8 cellular contexts compared by ENCODE assay signal in genomic region chr13:50909605-50910482, GRCh38. TPM values are rescaled to one million over a fixed set of nuclear protein-coding genes. Genes with fewer than 3 reads are reported as not detected.
A peak's percentile ranks its signal among the peaks of the same experiment; 100 is the strongest.
DNase-seq lines count a peak whose midpoint lies in the region; ATAC-seq and TF ChIP-seq lines count a peak whose summit lies in the region.

TSS of gene RNASEH2B (plus strand) at chr13:50909791. CDS start at chr13:50910077, 286 bp downstream.

- TF ChIP-seq CTCF in Peyer's patch (IDR thresholded peaks at IDR 0.05) (peak in 2 of 6 experiments; percentile 1 to 8), natural killer cell (IDR thresholded peaks at IDR 0.05) (no peak)

- H3K27me3 Mint-ChIP-seq in natural killer cell (ENCODE audit: low read depth in 2 of 2), result no peaks in the 10 kb centered on the region
- H3K27me3 Mint-ChIP-seq in stimulated activated naive CD8-positive, alpha-beta T cell treated with anti-CD3 and anti-CD28 coated beads, Interleukin-15, Interleukin-2, amounts not matched to agents 100 ng/mL and 50 ng/mL, for 24 hours, result no peaks in the 10 kb centered on the region

- H3K9me3 ChIP-seq in Peyer's patch, result no peaks in the 10 kb centered on the region

- TF ChIP-seq POLR2A in Peyer's patch (IDR thresholded peaks at IDR 0.05), result peak; percentile 34 to 45

- H3K9me3 Mint-ChIP-seq in natural killer cell, result no peaks in the 10 kb centered on the region
- H3K9me3 Mint-ChIP-seq in stimulated activated naive CD8-positive, alpha-beta T cell treated with anti-CD3 and anti-CD28 coated beads, Interleukin-15, Interleukin-2, amounts not matched to agents 100 ng/mL and 50 ng/mL, for 24 hours, result no peaks in the 10 kb centered on the region

- intact Hi-C loops in natural killer cell (cut with micrococcal nuclease), result loop anchor here (2.0 to 10.0 kb wide), 8 partner anchors 17 to 1255 kb away; partner anchors contain the start of gene TRIM13

- H3K4me1 ChIP-seq in Peyer's patch, result peaks cover 0 to 13% (median 1%) of the 10 kb centered on the region in 4 donors

- peak within 1 kb of the TSS; percentile 83 to 94 for H3K27ac Mint-ChIP-seq in natural killer cell
- peak within 1 kb of the TSS; percentile 97 for H3K27ac Mint-ChIP-seq in stimulated activated naive CD8-positive, alpha-beta T cell treated with anti-CD3 and anti-CD28 coated beads, Interleukin-15, Interleukin-2, amounts not matched to agents 100 ng/mL and 50 ng/mL, for 24 hours

- H3K27me3 ChIP-seq in Peyer's patch, result no peaks in the 10 kb centered on the region

- peak within 1 kb of the TSS; percentile 82 to 90 (median 87) for H3K4me3 ChIP-seq in Peyer's patch

- no peaks in the 10 kb centered on the region for H3K36me3 ChIP-seq in Peyer's patch

- H3K4me3 Mint-ChIP-seq in natural killer cell, result peak within 1 kb of the TSS; percentile 79
- peak within 1 kb of the TSS; percentile 96 for H3K4me3 Mint-ChIP-seq in stimulated activated naive CD8-positive, alpha-beta T cell treated with anti-CD3 and anti-CD28 coated beads, Interleukin-15, Interleukin-2, amounts not matched to agents 100 ng/mL and 50 ng/mL, for 24 hours

- H3K36me3 Mint-ChIP-seq in natural killer cell, result no peaks in the 10 kb centered on the region
- peaks cover 3% of the 10 kb centered on the region for H3K36me3 Mint-ChIP-seq in stimulated activated naive CD8-positive, alpha-beta T cell treated with anti-CD3 and anti-CD28 coated beads, Interleukin-15, Interleukin-2, amounts not matched to agents 100 ng/mL and 50 ng/mL, for 24 hours (ENCODE audit: low read depth)

- H3K27ac ChIP-seq in Peyer's patch, result peak within 1 kb of the TSS; percentile 92 to 99 (median 95)

- peak; percentile 90 for DNase-seq in D341Med (ENCODE audit: low spot score)
- peak in 73 of 76 experiments; percentile 10 to 77 (median 60) for DNase-seq in HUDEP-2 (lab: John Stamatoyannopoulos, UW; ENCODE audit: unreplicated experiment in 76 of 76)
- DNase-seq in Peyer's patch, result peak; percentile 71 to 84 (median 83)
- peak; percentile 55 for DNase-seq in activated T-helper 1 cell treated with Interleukin-2 at 50 U/mL for 16 hours (ENCODE audit: low read depth)
- DNase-seq in fibroblast of gingiva (ENCODE audit: low read depth), result peak; percentile 52
- DNase-seq in natural killer cell, result peak; percentile 68

- ATAC-seq in GM21367 (IDR thresholded peaks at IDR 0.05; ENCODE audit: unreplicated experiment) (peak; percentile 61), natural killer cell (peak; percentile 64 to 78 (median 72))

- H3K4me1 Mint-ChIP-seq in natural killer cell, result peaks cover 32 to 36% of the 10 kb centered on the region in 2 donors
- peaks cover 44% of the 10 kb centered on the region for H3K4me1 Mint-ChIP-seq in stimulated activated naive CD8-positive, alpha-beta T cell treated with anti-CD3 and anti-CD28 coated beads, Interleukin-15, Interleukin-2, amounts not matched to agents 100 ng/mL and 50 ng/mL, for 24 hours (ENCODE audit: low read depth)

RNA-seq across cellular contexts. Expression of gene RNASEH2B, which starts in this region (rescaled TPM):
- 10 to 100 TPM; 20.0 to 88.3 (median 28.2) TPM for total RNA-seq in Peyer's patch
- 10 to 100 TPM; 57.9 to 68.7 (median 64.8) TPM for total RNA-seq in natural killer cell

Comparison
In these comparisons a context has a peak if more than half of its experiments do, and no peak if none do; other contexts are left out.
1. Peak in every context shown above with its lines: DNase-seq, ATAC-seq, H3K4me3 ChIP-seq and H3K27ac ChIP-seq.